In genomic region chr13:54989418-54989817, GRCh38 we compare ENCODE assay signal across 18 cellular contexts.
"Had no signal": no experiment of that assay in that cellular context is flagged by ENCODE, and none has a peak within 500 bp of the region (broad histone marks: within the 10 kb centered on the region; RNA-seq: fewer than 3 reads in every experiment).

No MANE protein-coding gene starts in this region.

- H3K27ac ChIP-seq: adrenal gland, breast epithelium, gastroesophageal sphincter, heart left ventricle, lower lobe of right lung, tibial artery, uterus had no signal

- H3K27ac Mint-ChIP-seq: activated naive CD4-positive, alpha-beta T cell treated with anti-CD3 and anti-CD28 coated beads, Interleukin-2, amount 50 U/mL, for 72 hours; natural killer cell had no signal

- H3K4me3 Mint-ChIP-seq: natural killer cell had no signal

- H3K27me3 ChIP-seq: adrenal gland, breast epithelium, gastroesophageal sphincter, heart left ventricle, tibial artery, uterus had no signal

- DNase-seq: activated CD4-positive, alpha-beta T cell treated with anti-CD3 and anti-CD28 coated beads, Interleukin-2, amount 50 U/mL, for 1 hour; activated CD4-positive, CD25-positive, alpha-beta regulatory T cell treated with anti-CD3 and anti-CD28 coated beads, Interleukin-2, amount 50 U/mL, for 72 hours; activated CD8-positive, alpha-beta memory T cell treated with anti-CD3 and anti-CD28 coated beads, Interleukin-2, amount 50 U/mL, for 48 hours; activated gamma-delta T cell; activated T-cell treated with anti-CD3 and anti-CD28 coated beads, Interleukin-2, amount 50 U/mL, for 48 hours; adrenal gland; effector CD4-positive, alpha-beta T cell; heart left ventricle; lower lobe of right lung; natural killer cell; occipital lobe; stimulated activated CD4-positive, alpha-beta T cell treated with anti-CD3 and anti-CD28 coated beads, Interleukin-2, amount 100 ng/mL, for 24 hours; stimulated activated naive CD4-positive, alpha-beta T cell treated with Interleukin-2 at 50 U/mL for 16 hours; tibial artery; uterus had no signal

- H3K9me3 ChIP-seq: adrenal gland, breast epithelium, gastroesophageal sphincter, heart left ventricle, lower lobe of right lung, tibial artery, uterus had no signal

- H3K36me3 Mint-ChIP-seq: activated naive CD4-positive, alpha-beta T cell treated with anti-CD3 and anti-CD28 coated beads, Interleukin-2, amount 50 U/mL, for 72 hours had no signal

- H3K36me3 ChIP-seq: adrenal gland, breast epithelium, gastroesophageal sphincter, heart left ventricle, lower lobe of right lung, tibial artery, uterus had no signal

- H3K4me1 ChIP-seq: adrenal gland, breast epithelium, gastroesophageal sphincter, heart left ventricle, lower lobe of right lung, tibial artery, uterus had no signal

- H3K4me1 Mint-ChIP-seq: natural killer cell had no signal

- H3K4me3 ChIP-seq: adrenal gland, breast epithelium, gastroesophageal sphincter, heart left ventricle, lower lobe of right lung, tibial artery, uterus had no signal
